ENCODE assay signal across 6 cellular contexts in the genomic region with DNA sequence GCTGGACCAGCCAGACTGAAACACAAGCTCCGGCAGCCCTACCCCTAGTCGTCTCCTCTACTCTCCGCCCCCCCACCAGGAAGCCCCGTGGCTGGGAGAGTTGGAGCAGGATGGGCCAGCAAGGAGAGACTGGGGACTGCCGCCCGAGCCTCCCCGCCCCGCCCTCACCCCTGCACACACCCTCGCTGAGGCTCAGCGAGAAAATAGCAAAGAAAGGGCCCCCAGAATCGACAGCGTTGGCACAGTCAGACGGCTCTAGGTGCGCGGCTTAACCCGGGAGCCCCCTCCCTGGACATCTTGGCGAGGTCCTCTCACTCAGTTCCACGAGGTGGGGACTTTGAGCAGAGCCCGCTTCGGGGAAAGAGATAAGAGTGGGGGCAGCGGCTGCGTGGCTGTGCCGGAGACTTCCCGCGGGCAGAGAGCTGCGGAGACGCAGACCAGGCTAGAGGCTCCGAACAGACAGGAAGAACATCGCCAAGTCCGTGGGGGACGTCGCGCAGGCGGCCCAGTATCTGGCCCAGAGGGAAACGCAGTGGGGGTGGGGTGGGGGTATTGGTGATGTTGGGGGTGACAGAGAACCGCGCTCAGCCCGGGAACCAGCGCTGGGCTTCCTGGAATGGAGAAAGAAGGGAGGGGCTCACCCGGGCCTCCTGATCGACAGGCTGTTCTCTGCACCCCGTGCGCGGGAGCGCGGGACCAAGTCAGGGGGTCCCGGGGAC. TPM values are rescaled to one million over a fixed set of nuclear protein-coding genes. Genes with fewer than 3 reads are reported as not detected.
DNase-seq lines count a peak whose midpoint lies in the region; ATAC-seq and TF ChIP-seq lines count a peak whose summit lies in the region.

No MANE protein-coding gene starts in this region.

- peaks cover 53% of the 10 kb centered on the region for H3K27me3 Mint-ChIP-seq in stimulated activated naive CD8-positive, alpha-beta T cell treated with anti-CD3 and anti-CD28 coated beads, Interleukin-15, amount 100 ng/mL, for 72 hours

- no peaks in the 10 kb centered on the region for H3K9me3 Mint-ChIP-seq in stimulated activated naive CD8-positive, alpha-beta T cell treated with anti-CD3 and anti-CD28 coated beads, Interleukin-15, amount 100 ng/mL, for 72 hours

- H3K4me3 ChIP-seq in fibroblast of the aortic adventitia (ENCODE audit: low read depth, low read length), result peak overlapping the region; percentile 63

- peak; percentile 32 for DNase-seq in RKO (ENCODE audit: low spot score)
- no peak for DNase-seq in fibroblast of the aortic adventitia (ENCODE audit: low read depth)
- no peak for DNase-seq in stimulated activated naive CD8-positive, alpha-beta T cell treated with anti-CD3 and anti-CD28 coated beads, Interleukin-15, amount 100 ng/mL, for 72 hours
- no peak for DNase-seq in NCI-H2081 (lab: John Stamatoyannopoulos, UW)

- H3K4me3 Mint-ChIP-seq in stimulated activated naive CD8-positive, alpha-beta T cell treated with anti-CD3 and anti-CD28 coated beads, Interleukin-15, amount 100 ng/mL, for 72 hours, result peak overlapping the region; percentile 88 to 93

- no peak for TF ChIP-seq CTCF in fibroblast of the aortic adventitia (IDR thresholded peaks at IDR 0.05; ENCODE audit: insufficient read depth, low read length)

- peak; percentile 11 for ATAC-seq in stimulated activated naive CD8-positive, alpha-beta T cell treated with anti-CD3 and anti-CD28 coated beads, Interleukin-15, amount 100 ng/mL, for 72 hours
- ATAC-seq in GM18519 (IDR thresholded peaks at IDR 0.05; ENCODE audit: low FRiP score, unreplicated experiment) (no peak), HG02870 (IDR thresholded peaks at IDR 0.05; ENCODE audit: unreplicated experiment) (no peak)

- H3K27ac Mint-ChIP-seq in stimulated activated naive CD8-positive, alpha-beta T cell treated with anti-CD3 and anti-CD28 coated beads, Interleukin-15, amount 100 ng/mL, for 72 hours, result peak overlapping the region; percentile 23 to 31

- H3K4me1 Mint-ChIP-seq in stimulated activated naive CD8-positive, alpha-beta T cell treated with anti-CD3 and anti-CD28 coated beads, Interleukin-15, amount 100 ng/mL, for 72 hours, result peaks cover 45% of the 10 kb centered on the region

RNA-seq across cellular contexts. Expression of a gene that starts 1.0 kb away (rescaled TPM):
- 0.74 and 3.3 TPM in 2 replicates for total RNA-seq in fibroblast of the aortic adventitia (ENCODE audit: low replicate concordance)

RNA-seq across cellular contexts. Expression of a gene that starts 19.1 kb away (rescaled TPM):
- total RNA-seq in fibroblast of the aortic adventitia (ENCODE audit: low replicate concordance), result 12.7 and 19.1 TPM in 2 replicates

RNA-seq across cellular contexts. Expression of a gene that starts 39.7 kb away (rescaled TPM):
- 2,117 and 4,931 TPM in 2 replicates for total RNA-seq in fibroblast of the aortic adventitia (ENCODE audit: low replicate concordance)

RNA-seq across cellular contexts. Expression of a gene that starts 56.6 kb away (rescaled TPM):
- total RNA-seq in fibroblast of the aortic adventitia (ENCODE audit: low replicate concordance), result not detected in 2 replicates

RNA-seq across cellular contexts. Expression of a gene that starts 56.9 kb away (rescaled TPM):
- total RNA-seq in fibroblast of the aortic adventitia (ENCODE audit: low replicate concordance), result 7.4 and 15.6 TPM in 2 replicates
